ENCODE assay signal across 1 cellular context in genomic region chr20:41746635-41747034, GRCh38.
TF ChIP-seq lines count a peak whose summit lies in the region.

No MANE protein-coding gene starts in this region.

TF ChIP-seq in H1, 55 proteins besides CTCF, POLR2A, EP300 and RAD21 (continued from another document):
- TF ChIP-seq POLR2AphosphoS5 (IDR thresholded peaks at IDR 0.05; ENCODE audit: low read depth, low read length) (no peak), SAP30 (IDR thresholded peaks at IDR 0.05; ENCODE audit: insufficient read depth, insufficient replicate concordance, low read length) (no peak), SIN3A (conservative IDR thresholded peaks at IDR 0.05 in 1 of 2, IDR thresholded peaks at IDR 0.05 in 1 of 2; ENCODE audit: low read depth in 1 of 2, low read length in 2 of 2) (no peak), SIX5 (IDR thresholded peaks at IDR 0.05; ENCODE audit: low read depth, low read length) (no peak), RBBP5 (IDR thresholded peaks at IDR 0.05; ENCODE audit: borderline replicate concordance, low read depth, low read length) (no peak), ZNF274 (IDR thresholded peaks at IDR 0.05; ENCODE audit: borderline replicate concordance, extremely low read depth, low read length) (no peak)
